ENCODE assay signal across 8 cellular contexts in the genomic region with DNA sequence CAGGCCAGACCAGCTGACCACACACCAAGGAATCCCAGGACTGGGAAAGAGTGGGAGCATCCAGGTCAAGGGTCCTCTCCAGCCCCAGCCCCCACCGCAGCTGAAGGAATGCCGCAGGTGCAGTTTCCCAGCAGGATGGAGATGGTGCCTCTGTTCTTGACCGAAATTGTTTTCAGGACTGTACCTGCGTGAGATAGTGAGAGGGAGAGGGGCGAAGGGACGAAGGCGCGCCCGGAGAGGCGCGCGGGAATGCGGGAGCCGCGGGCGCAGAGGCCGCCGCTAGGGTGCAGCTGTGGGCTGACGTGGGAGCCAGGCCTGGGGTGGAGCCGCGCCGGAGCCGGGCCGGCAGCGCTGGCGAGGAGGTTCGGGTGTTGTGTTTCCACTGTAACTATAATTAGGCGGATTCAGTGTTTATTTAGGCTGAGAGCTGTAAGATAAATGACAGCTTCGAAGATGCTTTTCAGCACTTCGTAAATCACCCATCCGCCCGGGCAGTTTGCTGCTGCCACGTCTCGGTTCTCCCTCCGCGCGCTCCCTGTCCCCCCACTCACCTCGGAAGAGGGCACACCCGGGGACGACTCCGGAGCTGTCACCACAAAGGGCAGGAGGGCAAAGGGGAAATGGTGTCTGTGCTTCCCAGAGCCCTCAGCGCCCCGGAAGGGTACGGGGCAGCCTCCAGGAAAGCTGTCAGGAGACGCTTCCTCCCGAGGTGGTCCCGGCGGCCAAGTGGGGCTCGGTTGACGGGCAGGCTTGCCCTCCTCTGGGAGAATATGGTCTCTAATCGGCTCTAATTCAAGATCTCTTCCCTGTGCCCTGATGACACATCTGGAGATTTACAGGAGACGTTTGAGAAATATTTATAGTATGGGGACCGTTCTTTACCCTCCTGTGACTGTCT. TPM values are rescaled to one million over a fixed set of nuclear protein-coding genes. Genes with fewer than 3 reads are reported as not detected.
DNase-seq lines count a peak whose midpoint lies in the region; ATAC-seq, FAIRE-seq and TF ChIP-seq lines count a peak whose summit lies in the region.

No MANE protein-coding gene starts in this region.

- ATAC-seq in A549 (peak; percentile 96 to 98), right lobe of liver (peak; percentile 83 to 93 (median 92))

- FAIRE-seq in A549 (lab: Jason Lieb, UNC), result no peak
- FAIRE-seq in GM19239 (lab: Jason Lieb, UNC), result peak; percentile 92

- peaks cover 14% of the 10 kb centered on the region; the same call in 2 of the 3 replicates for H3K4me1 ChIP-seq in A549
- H3K4me1 ChIP-seq in colonic mucosa, result peaks cover 5% of the 10 kb centered on the region
- peaks cover 0 to 9% (median 4%) of the 10 kb centered on the region in 4 donors for H3K4me1 ChIP-seq in right lobe of liver

- peak; percentile 66 to 85 for DNase-seq in A549 (ENCODE audit: low read depth in 1 of 2, low spot score in 1 of 2)
- peak; percentile 75 for DNase-seq in GM19239 (ENCODE audit: insufficient read length, low spot score)
- peak; percentile 73 for DNase-seq in NCI-H2029 treated with DMSO at 0.1 percent for 48 hours (lab: John Stamatoyannopoulos, UW)
- peak; percentile 63 for DNase-seq in activated CD4-positive, alpha-beta T cell treated with anti-CD3 and anti-CD28 coated beads for 1 hour
- DNase-seq in colonic mucosa, result peak; percentile 79
- DNase-seq in right lobe of liver, result peak; percentile 65 to 71 (median 69)
- DNase-seq in stimulated activated CD4-positive, alpha-beta T cell treated with anti-CD3 and anti-CD28 coated beads, TNF-alpha, amount 100 ng/mL, for 24 hours (ENCODE audit: low read depth in 3 of 3), result peak in 2 of 3 experiments; percentile 38 to 60
- no peak for DNase-seq in NCI-H1694 treated with DMSO at 0.1 percent for 48 hours (lab: John Stamatoyannopoulos, UW)

- TF ChIP-seq EP300 in A549 (IDR thresholded peaks at IDR 0.05), result no peak

- H3K4me3 ChIP-seq in A549, result peak overlapping the region; percentile 25
- H3K4me3 ChIP-seq in colonic mucosa, result peak overlapping the region; percentile 26
- H3K4me3 ChIP-seq in right lobe of liver, result peak overlapping the region in 1 of 3 donors; percentile 27

- peak overlapping the region; percentile 43 to 72 for H3K27ac ChIP-seq in A549
- H3K27ac ChIP-seq in colonic mucosa, result no peak overlapping the region
- peak overlapping the region in 2 of 3 donors; percentile 11 to 33 for H3K27ac ChIP-seq in right lobe of liver

- H3K27me3 ChIP-seq in colonic mucosa, result no peaks in the 10 kb centered on the region
- H3K27me3 ChIP-seq in right lobe of liver, result peaks cover 0 to 9% of the 10 kb centered on the region in 2 donors

- peak; percentile 83 to 96 for TF ChIP-seq RAD21 in A549 (conservative IDR thresholded peaks at IDR 0.05 in 1 of 2, IDR thresholded peaks at IDR 0.05 in 1 of 2)

- CTCF ChIA-PET in A549 (lab: Yijun Ruan, JAX), result interaction anchor here (0.5 to 3.3 kb wide), 69 partner anchors 10 to 466 kb away, joined by 3 to 41 read pairs (median 5); a partner anchor contains a TSS

- H3K9me3 ChIP-seq in A549, result no peaks in the 10 kb centered on the region
- H3K9me3 ChIP-seq in colonic mucosa, result no peaks in the 10 kb centered on the region
- no peaks in the 10 kb centered on the region for H3K9me3 ChIP-seq in right lobe of liver

- TF ChIP-seq POLR2A in A549 (IDR thresholded peaks at IDR 0.05; ENCODE audit: low read length) (no peak), right lobe of liver (IDR thresholded peaks at IDR 0.05) (no peak)

- H3K9ac ChIP-seq in colonic mucosa (ENCODE audit: low read depth in 2 of 2, low read length in 2 of 2), result peak overlapping the region; percentile 44 to 64

- intact Hi-C loops in colonic mucosa (cut with DNase I), result no loop called here
- intact Hi-C loops in right lobe of liver (cut with DNase I), result no loop called here

- H3K36me3 ChIP-seq in colonic mucosa (no peaks in the 10 kb centered on the region), right lobe of liver (no peaks in the 10 kb centered on the region)

- TF ChIP-seq CTCF in A549 (IDR thresholded peaks at IDR 0.05) (peak; percentile 92), colonic mucosa (IDR thresholded peaks at IDR 0.05) (peak; percentile 87), right lobe of liver (IDR thresholded peaks at IDR 0.05) (peak; percentile 58 to 88 (median 86))

- H3K4me2 ChIP-seq in A549, result peak overlapping the region; percentile 76

- POLR2A ChIA-PET in A549 (lab: Yijun Ruan, JAX), result no interaction called here

- WGBS in A549 (ENCODE audit: missing lambda C conversion rate), result 26% methylated on average over 53 of the region's 53 CpGs
- 3% methylated on average over 18 of the region's 53 CpGs for WGBS in right lobe of liver (ENCODE audit: insufficient coverage, low coverage, low lambda C conversion rate, missing lambda C conversion rate)

TF ChIP-seq in A549, 52 proteins besides CTCF, POLR2A, EP300 and RAD21:
- TF ChIP-seq HOXB5 (CRISPR knock-in tag; IDR thresholded peaks at IDR 0.05) (no peak), SMC3 (IDR thresholded peaks at IDR 0.05) (peak; percentile 97), CBX8 (IDR thresholded peaks at IDR 0.05) (no peak), GATA3 (IDR thresholded peaks at IDR 0.05; ENCODE audit: borderline replicate concordance) (no peak), BHLHE40 (IDR thresholded peaks at IDR 0.05; ENCODE audit: low read depth, low read length) (no peak), CHD4 (IDR thresholded peaks at IDR 0.05; ENCODE audit: borderline replicate concordance) (no peak), RFX5 (IDR thresholded peaks at IDR 0.05) (no peak), MAZ (IDR thresholded peaks at IDR 0.05; ENCODE audit: borderline replicate concordance, low read depth, low read length) (0 out of 2 replicates have a peak, but pooled peaks have one; percentile 66), ESRRA (IDR thresholded peaks at IDR 0.05; ENCODE audit: borderline replicate concordance, low read length) (no peak), HDAC2 (IDR thresholded peaks at IDR 0.05) (no peak), PHF8 (IDR thresholded peaks at IDR 0.05; ENCODE audit: borderline replicate concordance, low read depth) (no peak)
- TF ChIP-seq, protein P1, sequence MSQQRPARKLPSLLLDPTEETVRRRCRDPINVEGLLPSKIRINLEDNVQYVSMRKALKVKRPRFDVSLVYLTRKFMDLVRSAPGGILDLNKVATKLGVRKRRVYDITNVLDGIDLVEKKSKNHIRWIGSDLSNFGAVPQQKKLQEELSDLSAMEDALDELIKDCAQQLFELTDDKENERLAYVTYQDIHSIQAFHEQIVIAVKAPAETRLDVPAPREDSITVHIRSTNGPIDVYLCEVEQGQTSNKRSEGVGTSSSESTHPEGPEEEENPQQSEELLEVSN (IDR thresholded peaks at IDR 0.05; ENCODE audit: borderline replicate concordance, low read depth), result peak; percentile 77; the same call in 1 of the 2 replicates
- TF ChIP-seq, protein P2, sequence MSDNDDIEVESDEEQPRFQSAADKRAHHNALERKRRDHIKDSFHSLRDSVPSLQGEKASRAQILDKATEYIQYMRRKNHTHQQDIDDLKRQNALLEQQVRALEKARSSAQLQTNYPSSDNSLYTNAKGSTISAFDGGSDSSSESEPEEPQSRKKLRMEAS (IDR thresholded peaks at IDR 0.05), result peak; percentile 80

RNA-seq across cellular contexts. Expression of a gene that starts 38.2 kb away (rescaled TPM):
- polyA plus RNA-seq in A549 (2011; rRNA removed), result not detected in 2 replicates
- polyA plus RNA-seq in A549 (2012; cell fraction: cytosol; rRNA removed), result not detected in 2 replicates
- 0.06 TPM in 1 of 2 replicates, not detected in the other for polyA plus RNA-seq in A549 (2012; cell fraction: nucleus; rRNA removed)
- polyA plus RNA-seq in A549 (2017; fragmentation: RNase III; extraction: RNeasy Plus Mini Kit Qiagen cat#74134 plus additional on column Dnase treatment), result not detected in 3 replicates
- not detected in 2 replicates for polyA minus RNA-seq in A549 (2011; rRNA and poly(A)+ RNA removed)
- not detected for total RNA-seq in colonic mucosa
- total RNA-seq in right lobe of liver, result not detected

RNA-seq across cellular contexts. Expression of a gene that starts 52.3 kb away (rescaled TPM):
- polyA plus RNA-seq in A549 (2011; rRNA removed), result 2.6 and 2.7 TPM in 2 replicates
- 1.8 and 2.7 TPM in 2 replicates for polyA plus RNA-seq in A549 (2012; cell fraction: cytosol; rRNA removed)
- 3.6 and 3.7 TPM in 2 replicates for polyA plus RNA-seq in A549 (2012; cell fraction: nucleus; rRNA removed)
- 0.58 to 0.65 TPM (median 0.60 TPM) in 3 replicates for polyA plus RNA-seq in A549 (2017; fragmentation: RNase III; extraction: RNeasy Plus Mini Kit Qiagen cat#74134 plus additional on column Dnase treatment)
- polyA minus RNA-seq in A549 (2011; rRNA and poly(A)+ RNA removed), result 0.79 and 0.92 TPM in 2 replicates
- total RNA-seq in colonic mucosa, result 1 to 10 TPM; 2.6 to 6.4 TPM
- 1 to 10 TPM; 1.1 to 1.9 (median 1.5) TPM for total RNA-seq in right lobe of liver
